8 cellular contexts compared by ENCODE assay signal in the genomic region with DNA sequence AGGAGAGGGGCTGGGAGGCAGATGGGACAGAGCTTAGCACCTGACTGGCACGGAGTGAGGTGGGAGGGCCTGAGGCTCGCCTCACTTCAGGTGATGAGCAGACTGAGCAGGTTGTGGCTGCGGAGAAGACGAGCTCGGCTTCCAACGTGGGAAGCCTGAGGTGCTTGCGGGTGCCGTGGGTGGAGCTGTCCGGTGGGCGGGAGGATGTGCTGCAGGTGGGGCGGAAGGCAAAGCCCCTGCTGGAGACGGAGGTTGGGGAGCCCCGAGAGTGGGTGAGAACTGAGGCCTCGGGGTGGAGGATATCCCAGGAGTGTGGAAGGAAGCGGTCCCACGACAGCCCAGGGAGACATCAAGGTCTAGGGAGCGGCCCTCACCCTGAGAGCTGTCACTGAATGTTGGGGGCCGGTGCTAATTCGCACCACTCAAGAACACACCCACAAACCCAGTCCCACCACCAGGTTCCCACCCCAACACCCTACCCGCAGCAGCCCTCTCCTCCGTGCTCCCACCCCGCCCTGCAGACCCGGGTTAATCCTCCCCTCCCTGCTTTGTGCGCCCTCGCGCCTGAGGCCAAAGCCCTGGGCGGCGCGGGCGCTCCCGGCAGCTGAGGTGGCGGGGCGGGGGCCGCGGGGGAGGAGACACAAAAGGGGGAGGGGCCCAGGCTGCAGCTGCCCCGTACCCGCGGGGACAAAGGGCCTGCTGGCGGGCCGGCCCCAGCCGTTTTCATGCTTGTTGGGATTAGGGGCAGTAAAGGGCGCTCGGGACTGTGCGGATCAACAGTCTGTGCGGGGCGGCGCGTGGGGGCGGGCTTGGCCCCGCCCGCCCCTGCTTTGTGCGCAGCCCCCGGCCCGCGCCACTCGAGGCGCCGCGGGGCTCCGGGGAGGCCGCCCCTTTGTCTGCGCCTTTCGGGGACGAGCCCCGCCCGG. TPM values are rescaled to one million over a fixed set of nuclear protein-coding genes. Genes with fewer than 3 reads are reported as not detected.
DNase-seq lines count a peak whose midpoint lies in the region; ATAC-seq and TF ChIP-seq lines count a peak whose summit lies in the region.

No MANE protein-coding gene starts in this region.

- no peak overlapping the region for H3K27ac ChIP-seq in heart right ventricle

- peaks cover 5 to 64% (median 48%) of the 10 kb centered on the region in 7 donors for H3K27me3 ChIP-seq in heart right ventricle

- H3K9me3 Mint-ChIP-seq in activated naive CD4-positive, alpha-beta T cell treated with anti-CD3 and anti-CD28 coated beads for 36 hours: no peaks in the 10 kb centered on the region

- H3K36me3 ChIP-seq in heart right ventricle: peaks cover 0 to 5% (median 0%) of the 10 kb centered on the region in 9 donors

- no peaks in the 10 kb centered on the region for H3K9me3 ChIP-seq in heart right ventricle

- no peak for TF ChIP-seq CTCF in GM13977 (IDR thresholded peaks at IDR 0.05; ENCODE audit: extremely low read depth, insufficient read depth, missing control alignments)
- TF ChIP-seq CTCF in heart right ventricle (IDR thresholded peaks at IDR 0.05): no peak

- in situ Hi-C loops in GM13977 (cut with MboI; ENCODE audit: low pct_unique_long_range_greater_than_20kb, low sequenced_read_pairs, unreplicated experiment): no loop called here

- H3K4me3 ChIP-seq in heart right ventricle: peak overlapping the region; percentile 27 to 65 (median 52)

- ATAC-seq in heart right ventricle: peak; percentile 11 to 67 (median 52)
- no peak for ATAC-seq in HG03039 (IDR thresholded peaks at IDR 0.05; ENCODE audit: unreplicated experiment)

- no peak overlapping the region for H3K27ac Mint-ChIP-seq in activated naive CD4-positive, alpha-beta T cell treated with anti-CD3 and anti-CD28 coated beads for 36 hours

- no peaks in the 10 kb centered on the region for H3K36me3 Mint-ChIP-seq in activated naive CD4-positive, alpha-beta T cell treated with anti-CD3 and anti-CD28 coated beads for 36 hours (ENCODE audit: low read depth)

- H3K4me3 Mint-ChIP-seq in activated naive CD4-positive, alpha-beta T cell treated with anti-CD3 and anti-CD28 coated beads for 36 hours: peak overlapping the region; percentile 55

- DNase-seq in GM13977 (ENCODE audit: low spot score): peak; percentile 79
- DNase-seq in NCI-H82 (lab: John Stamatoyannopoulos, UW): peak; percentile 95
- DNase-seq in activated naive CD4-positive, alpha-beta T cell treated with anti-CD3 and anti-CD28 coated beads for 36 hours: peak; percentile 26
- peak in 1 of 2 donors; percentile 18 for DNase-seq in heart right ventricle
- peak; percentile 41 for DNase-seq in putamen (ENCODE audit: low spot score)
- no peak for DNase-seq in 8988T
- no peak for DNase-seq in NCI-H1048 (lab: John Stamatoyannopoulos, UW)

- peaks cover 39% of the 10 kb centered on the region for H3K27me3 Mint-ChIP-seq in activated naive CD4-positive, alpha-beta T cell treated with anti-CD3 and anti-CD28 coated beads for 36 hours (ENCODE audit: low read depth)

- H3K4me1 ChIP-seq in heart right ventricle: peaks cover 0 to 15% (median 7%) of the 10 kb centered on the region in 9 donors

- intact Hi-C loops in activated naive CD4-positive, alpha-beta T cell treated with anti-CD3 and anti-CD28 coated beads for 36 hours (cut with micrococcal nuclease): loop anchor here (1.0 kb wide), 1 partner anchor 9 kb away; no protein-coding TSS in a partner anchor
- intact Hi-C loops in heart right ventricle (cut with DNase I): no loop called here

- CTCF ChIA-PET in activated naive CD4-positive, alpha-beta T cell treated with anti-CD3 and anti-CD28 coated beads for 36 hours (lab: Charles Lee): interaction anchor here (1.2 to 1.9 kb wide), 2 partner anchors 8 to 257 kb away, joined by 3 to 6 read pairs; no protein-coding TSS in a partner anchor

- H3K4me1 Mint-ChIP-seq in activated naive CD4-positive, alpha-beta T cell treated with anti-CD3 and anti-CD28 coated beads for 36 hours (ENCODE audit: low read depth): peaks cover 14% of the 10 kb centered on the region

- WGBS in heart right ventricle, 2 donors: 3 to 4% methylated on average over 62 to 65 of the region's 66 CpGs

RNA-seq across cellular contexts. Expression of a gene that starts 11.2 kb away (rescaled TPM):
- total RNA-seq in activated naive CD4-positive, alpha-beta T cell treated with anti-CD3 and anti-CD28 coated beads for 36 hours: 1 to 10 TPM; 4.0 to 5.2 TPM
- total RNA-seq in heart right ventricle: 10 to 100 TPM in 4 of 10 donors, 1 to 10 TPM in 6; 7.2 to 13.3 (median 9.7) TPM
- 1 to 10 TPM; 4.6 to 9.1 TPM for polyA plus RNA-seq in heart right ventricle

Comparison
In these comparisons a context has a peak if more than half of its experiments do, and no peak if none do; other contexts are left out.
1. DNase-seq: peak in GM13977 (single experiment), NCI-H82 (single experiment), activated naive CD4-positive, alpha-beta T cell treated with anti-CD3 and anti-CD28 coated beads for 36 hours (single experiment) and putamen (single experiment); none in 8988T (single experiment) and NCI-H1048 (single experiment).